In genomic region chr11:123450593-123450992, GRCh38 we compare ENCODE assay signal across 14 cellular contexts. TPM values are rescaled to one million over a fixed set of nuclear protein-coding genes. Genes with fewer than 3 reads are reported as not detected.
DNase-seq lines count a peak whose midpoint lies in the region; ATAC-seq and TF ChIP-seq lines count a peak whose summit lies in the region.
"Had no signal": no experiment of that assay in that cellular context is flagged by ENCODE, and none has a peak within 500 bp of the region (broad histone marks: within the 10 kb centered on the region; RNA-seq: fewer than 3 reads in every experiment).

No MANE protein-coding gene starts in this region.

- H3K9me3 Mint-ChIP-seq in activated T-helper 17 cell treated with anti-CD3 and anti-CD28 coated beads, Interleukin-2, amount 50 U/mL, for 72 hours: no peaks in the 10 kb centered on the region
- H3K9me3 Mint-ChIP-seq in endodermal cell: no peaks in the 10 kb centered on the region
- H3K9me3 Mint-ChIP-seq: memory B cell had no signal

- H3K27ac Mint-ChIP-seq in activated T-helper 17 cell treated with anti-CD3 and anti-CD28 coated beads, Interleukin-2, amount 50 U/mL, for 72 hours: peak overlapping the region; percentile 80
- H3K27ac Mint-ChIP-seq in endodermal cell: no peak overlapping the region
- H3K27ac Mint-ChIP-seq: memory B cell had no signal

- no peak overlapping the region for H3K27ac ChIP-seq in endodermal cell (ENCODE audit: low read depth, low read length)
- H3K27ac ChIP-seq: coronary artery had no signal

- H3K4me1 ChIP-seq in endodermal cell (ENCODE audit: control insufficient read depth, insufficient read depth, low read length): no peaks in the 10 kb centered on the region

- no peak overlapping the region for H3K4me3 ChIP-seq in endodermal cell (ENCODE audit: low read length)
- H3K4me3 ChIP-seq: coronary artery, K562 had no signal

- no peak for ATAC-seq in activated T-helper 17 cell treated with anti-CD3 and anti-CD28 coated beads, Interleukin-2, amount 50 U/mL, for 72 hours (replicated peaks)
- ATAC-seq in left ventricle myocardium superior: peak; percentile 79
- ATAC-seq: K562 had no signal

- no peak overlapping the region for H3K9ac ChIP-seq in endodermal cell (ENCODE audit: extremely low read depth, low read length, poor library complexity, severe bottlenecking)

- no peaks in the 10 kb centered on the region for H3K27me3 Mint-ChIP-seq in activated T-helper 17 cell treated with anti-CD3 and anti-CD28 coated beads, Interleukin-2, amount 50 U/mL, for 72 hours
- no peaks in the 10 kb centered on the region for H3K27me3 Mint-ChIP-seq in endodermal cell (ENCODE audit: insufficient read depth)

- peaks cover 49% of the 10 kb centered on the region for H3K4me1 Mint-ChIP-seq in activated T-helper 17 cell treated with anti-CD3 and anti-CD28 coated beads, Interleukin-2, amount 50 U/mL, for 72 hours
- H3K4me1 Mint-ChIP-seq in endodermal cell: peaks cover 6% of the 10 kb centered on the region
- H3K4me1 Mint-ChIP-seq: memory B cell had no signal

- TF ChIP-seq CTCF in endodermal cell (conservative IDR thresholded peaks at IDR 0.05): no peak

- intact Hi-C loops in left ventricle myocardium superior (cut with micrococcal nuclease): no loop called here

- H3K36me3 ChIP-seq in endodermal cell (ENCODE audit: control insufficient read depth, insufficient read depth, low read length): peaks cover 63% of the 10 kb centered on the region

- H3K9me3 ChIP-seq in endodermal cell (ENCODE audit: control insufficient read depth, low read length): peaks cover 4% of the 10 kb centered on the region

- H3K4me3 Mint-ChIP-seq in activated T-helper 17 cell treated with anti-CD3 and anti-CD28 coated beads, Interleukin-2, amount 50 U/mL, for 72 hours: peak overlapping the region; percentile 61
- H3K4me3 Mint-ChIP-seq in endodermal cell: no peak overlapping the region
- H3K4me3 Mint-ChIP-seq: memory B cell had no signal

- peaks cover 21% of the 10 kb centered on the region for H3K36me3 Mint-ChIP-seq in activated T-helper 17 cell treated with anti-CD3 and anti-CD28 coated beads, Interleukin-2, amount 50 U/mL, for 72 hours (ENCODE audit: low read depth)
- H3K36me3 Mint-ChIP-seq in endodermal cell (ENCODE audit: low read depth): peaks cover 8% of the 10 kb centered on the region
- H3K36me3 Mint-ChIP-seq: memory B cell had no signal

- DNase-seq in NCI-H1694 (lab: John Stamatoyannopoulos, UW): peak; percentile 9
- no peak for DNase-seq in NCI-H1694 treated with DMSO at 0.1 percent for 48 hours (lab: John Stamatoyannopoulos, UW)
- DNase-seq in LHCN-M2 (ENCODE audit: low read depth): peak; percentile 94
- DNase-seq in left ventricle myocardium superior: no peak
- no peak for DNase-seq in HuH-7.5 (ENCODE audit: low spot score)
- DNase-seq in OCI-M2 (lab: John Stamatoyannopoulos, UW; ENCODE audit: unreplicated experiment): no peak
- no peak for DNase-seq in endodermal cell
- DNase-seq: activated CD4-positive, alpha-beta T cell treated with anti-CD3 and anti-CD28 coated beads, Interleukin-2, amount 50 U/mL, for 4 hours; activated naive CD4-positive, alpha-beta T cell treated with anti-CD3 and anti-CD28 coated beads, Interleukin-2, amount 50 U/mL, for 16 hours; NCI-H1930 had no signal

- H3K27me3 ChIP-seq in endodermal cell (ENCODE audit: control insufficient read depth, insufficient read depth, low read length, poor library complexity, severe bottlenecking): no peaks in the 10 kb centered on the region

- 97 to 100% methylated on average over 3 of the region's 3 CpGs for WGBS in endodermal cell (ENCODE audit: insufficient coverage in 1 of 2, insufficient read length in 1 of 2), 2 experiments

RNA-seq across cellular contexts. Expression of gene GRAMD1B, which starts 20.5 kb away (rescaled TPM):
- 4.2 and 4.8 TPM in 2 replicates for total RNA-seq in LHCN-M2 (2014; rRNA removed)
- polyA plus RNA-seq in LHCN-M2 (2012): 3.6 TPM
- 10 to 100 TPM; 41.7 to 78.3 TPM for total RNA-seq in activated T-helper 17 cell treated with anti-CD3 and anti-CD28 coated beads, Interleukin-2, amount 50 U/mL, for 72 hours
- total RNA-seq in left ventricle myocardium superior: 12.2 TPM
- 10 to 100 TPM; 28.8 to 39.6 TPM for total RNA-seq in endodermal cell
- 17.7 TPM for polyA plus RNA-seq in endodermal cell (2013, experiment 1 of 2)
- 21.1 TPM for polyA plus RNA-seq in endodermal cell (2013, experiment 2 of 2)
- polyA plus RNA-seq: K562 had no signal

Comparison
In these comparisons a context has a peak if more than half of its experiments do, and no peak if none do; other contexts are left out.
1. DNase-seq: peak in NCI-H1694 (single experiment) and LHCN-M2 (single experiment); none in NCI-H1694 treated with DMSO at 0.1 percent for 48 hours (single experiment), left ventricle myocardium superior (single experiment), HuH-7.5 (single experiment), OCI-M2 (single experiment) and endodermal cell (single experiment).